In the genomic region with DNA sequence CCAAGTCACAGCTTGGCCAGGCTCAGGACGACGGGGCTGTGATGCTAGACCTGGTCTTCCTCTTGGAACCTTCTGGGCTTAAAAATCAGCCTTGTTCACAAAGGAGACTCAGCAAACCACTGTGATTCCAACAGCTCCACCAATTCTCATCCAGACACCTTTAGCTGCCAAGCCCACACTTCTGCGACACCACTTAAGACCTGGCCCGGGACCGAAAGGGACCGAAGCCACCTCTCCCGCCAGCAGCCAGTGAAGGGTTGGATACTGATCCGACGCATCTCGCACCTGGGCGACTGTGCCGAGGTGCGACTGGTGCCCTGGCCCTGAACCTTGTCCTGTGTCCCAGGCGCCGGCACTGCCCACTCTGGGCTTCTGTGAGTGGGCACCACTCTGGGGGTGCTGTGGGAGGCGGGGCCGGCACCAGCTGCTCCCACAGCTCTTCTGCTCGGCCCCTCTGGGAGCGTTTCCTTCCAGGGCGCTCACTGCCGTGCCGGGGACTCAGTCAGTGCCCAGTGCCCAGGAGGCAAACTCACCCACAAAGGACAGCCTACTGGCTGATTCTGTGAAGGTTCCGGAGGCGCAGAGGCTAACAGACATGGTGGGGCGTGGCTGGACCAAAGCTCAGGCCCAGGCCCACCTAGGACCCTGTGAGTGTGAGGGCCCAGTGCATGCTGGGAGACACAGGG, we compare ENCODE assay signal across 20 cellular contexts. TPM values are rescaled to one million over a fixed set of nuclear protein-coding genes. Genes with fewer than 3 reads are reported as not detected.
DNase-seq lines count a peak whose midpoint lies in the region; ATAC-seq and TF ChIP-seq lines count a peak whose summit lies in the region.
"Had no signal": no experiment of that assay in that cellular context is flagged by ENCODE, and none has a peak within 500 bp of the region (broad histone marks: within the 10 kb centered on the region; RNA-seq: fewer than 3 reads in every experiment).

No MANE protein-coding gene starts in this region.

- H3K4me1 Mint-ChIP-seq in H9 (no peaks in the 10 kb centered on the region), endodermal cell (no peaks in the 10 kb centered on the region), nephron (peaks cover 5% of the 10 kb centered on the region)
- no peaks in the 10 kb centered on the region for H3K4me1 Mint-ChIP-seq in stimulated activated naive B cell treated with anti-CD40 and anti-IgM and Interleukin-4, amounts not matched to agents 10 μg/mL and 1 μg/mL and 100 μg/mL, for 72 hours
- H3K4me1 Mint-ChIP-seq: CD4-positive, alpha-beta memory T cell had no signal

- no peaks in the 10 kb centered on the region for H3K79me1 ChIP-seq in H9 (ENCODE audit: insufficient read depth, low read depth, low read length, poor library complexity, severe bottlenecking)

- DNase-seq in H9 (peak; percentile 24), endodermal cell (no peak), psoas muscle (peak; percentile 7 to 39), stomach (no peak), Ammon's horn (ENCODE audit: low spot score) (no peak)
- no peak for DNase-seq in stimulated activated naive B cell treated with anti-CD40 and anti-IgM and Interleukin-4, amounts not matched to agents 10 μg/mL and 1 μg/mL and 100 μg/mL, for 72 hours
- DNase-seq: CD4-positive, alpha-beta memory T cell; DND-41; MG63; NCI-H1048; NCI-H1436; NCI-H187 treated with DMSO at 0.1 percent for 48 hours; NCI-H2227 treated with DMSO at 0.1 percent for 48 hours; NCI-H526; Peyer's patch had no signal

- no peak overlapping the region for H3K9ac ChIP-seq in H9 (ENCODE audit: extremely low read depth, insufficient read length, low read length)
- H3K9ac ChIP-seq in endodermal cell (ENCODE audit: extremely low read depth, low read length, poor library complexity, severe bottlenecking), result no peak overlapping the region

- H3K27ac ChIP-seq in H9 (ENCODE audit: insufficient read length, low read depth, low read length) (no peak overlapping the region), endodermal cell (ENCODE audit: low read depth, low read length) (peak overlapping the region; percentile 99), psoas muscle (no peak overlapping the region), stomach (no peak overlapping the region)
- H3K27ac ChIP-seq: Peyer's patch had no signal

- no peak overlapping the region for H2BK15ac ChIP-seq in H9 (ENCODE audit: low read depth, low read length)

- H2BK5ac ChIP-seq in H9 (ENCODE audit: insufficient read length, low read length), result no peak overlapping the region

- H2AK5ac ChIP-seq in H9 (ENCODE audit: insufficient read length, low read length), result no peak overlapping the region

- no peak overlapping the region for H4K91ac ChIP-seq in H9 (ENCODE audit: insufficient read length, low read depth, low read length)

- no peak for TF ChIP-seq POLR2A in stomach (IDR thresholded peaks at IDR 0.05)

- no peaks in the 10 kb centered on the region for H3K79me2 ChIP-seq in H9 (ENCODE audit: insufficient read depth, low read length)

- no peak overlapping the region for H3K4ac ChIP-seq in H9 (ENCODE audit: low read depth, low read length)

- TF ChIP-seq EP300 in stomach (IDR thresholded peaks at IDR 0.05), result no peak

- H2BK120ac ChIP-seq in H9 (ENCODE audit: low read depth, low read length, poor library complexity, severe bottlenecking), result no peak overlapping the region

- H3T11ph ChIP-seq in H9 (ENCODE audit: low read length), result no peak overlapping the region

- H3K9me3 Mint-ChIP-seq in H9 (peaks cover 0 to 5% of the 10 kb centered on the region in 2 experiments; a peak in 3 of 5 replicates), endodermal cell (no peaks in the 10 kb centered on the region), nephron (peaks cover 4% of the 10 kb centered on the region)
- H3K9me3 Mint-ChIP-seq in stimulated activated naive B cell treated with anti-CD40 and anti-IgM and Interleukin-4, amounts not matched to agents 10 μg/mL and 1 μg/mL and 100 μg/mL, for 72 hours, result no peaks in the 10 kb centered on the region
- H3K9me3 Mint-ChIP-seq: CD4-positive, alpha-beta memory T cell had no signal

- H3K27me3 Mint-ChIP-seq in H9 (ENCODE audit: low read depth) (peaks cover 15% of the 10 kb centered on the region), endodermal cell (ENCODE audit: insufficient read depth) (peaks cover 21% of the 10 kb centered on the region), nephron (ENCODE audit: low read depth) (no peaks in the 10 kb centered on the region)
- no peaks in the 10 kb centered on the region for H3K27me3 Mint-ChIP-seq in stimulated activated naive B cell treated with anti-CD40 and anti-IgM and Interleukin-4, amounts not matched to agents 10 μg/mL and 1 μg/mL and 100 μg/mL, for 72 hours
- H3K27me3 Mint-ChIP-seq: CD4-positive, alpha-beta memory T cell had no signal

- no peak overlapping the region for H2AFZ ChIP-seq in H9 (ENCODE audit: low read length)

- no peak overlapping the region for H3K23ac ChIP-seq in H9 (ENCODE audit: insufficient read length, low read depth, low read length)

- H3K4me2 ChIP-seq in H9 (ENCODE audit: insufficient read depth, insufficient read length, low read length), result no peak overlapping the region

- ATAC-seq in psoas muscle (no peak), GM18907 (IDR thresholded peaks at IDR 0.05; ENCODE audit: unreplicated experiment) (no peak)
- no peak for ATAC-seq in stimulated activated naive B cell treated with anti-CD40 and anti-IgM and Interleukin-4, amounts not matched to agents 10 μg/mL and 1 μg/mL and 100 μg/mL, for 72 hours (replicated peaks)
- ATAC-seq: GM12878 had no signal

- no peak overlapping the region for H2BK12ac ChIP-seq in H9 (ENCODE audit: insufficient read length, low read depth, low read length)

- H4K20me1 ChIP-seq in H9 (ENCODE audit: control insufficient read depth, insufficient read depth, insufficient read length), result no peaks in the 10 kb centered on the region

- H3K27me3 ChIP-seq in H9 (ENCODE audit: insufficient read depth, low read length) (no peaks in the 10 kb centered on the region), endodermal cell (ENCODE audit: control insufficient read depth, insufficient read depth, low read length, poor library complexity, severe bottlenecking) (no peaks in the 10 kb centered on the region), psoas muscle (ENCODE audit: insufficient read depth in 3 of 3, low read length in 2 of 3) (no peaks in the 10 kb centered on the region), stomach (no peaks in the 10 kb centered on the region)
- H3K27me3 ChIP-seq: MG63, Peyer's patch had no signal

- no peak overlapping the region for H2BK20ac ChIP-seq in H9 (ENCODE audit: low read depth, low read length, poor library complexity, severe bottlenecking)

- intact Hi-C loops in psoas muscle (cut with DNase I), result no loop called here
- intact Hi-C loops in stomach (cut with DNase I; ENCODE audit: low total_unique reads), result no loop called here

- no peak overlapping the region for H3K56ac ChIP-seq in H9 (ENCODE audit: insufficient read length, low read depth, low read length)

- H3K4me1 ChIP-seq in H9 (ENCODE audit: insufficient read depth, low read length) (no peaks in the 10 kb centered on the region), endodermal cell (ENCODE audit: control insufficient read depth, insufficient read depth, low read length) (no peaks in the 10 kb centered on the region), psoas muscle (no peaks in the 10 kb centered on the region), stomach (peaks cover 9 to 17% (median 13%) of the 10 kb centered on the region in 4 donors)
- H3K4me1 ChIP-seq: Caco-2, Peyer's patch had no signal

- H3K4me3 Mint-ChIP-seq in H9 (no peak overlapping the region), endodermal cell (no peak overlapping the region), nephron (no peak overlapping the region)
- H3K4me3 Mint-ChIP-seq in stimulated activated naive B cell treated with anti-CD40 and anti-IgM and Interleukin-4, amounts not matched to agents 10 μg/mL and 1 μg/mL and 100 μg/mL, for 72 hours, result no peak overlapping the region
- H3K4me3 Mint-ChIP-seq: CD4-positive, alpha-beta memory T cell had no signal

- H3K36me3 ChIP-seq in endodermal cell (ENCODE audit: control insufficient read depth, insufficient read depth, low read length), result no peaks in the 10 kb centered on the region
- H3K36me3 ChIP-seq in psoas muscle (ENCODE audit: insufficient read depth in 1 of 2, low read depth in 1 of 2), result peaks cover 0 to 17% of the 10 kb centered on the region in 2 donors
- H3K36me3 ChIP-seq in stomach, result peaks cover 0 to 39% (median 33%) of the 10 kb centered on the region in 4 donors
- H3K36me3 ChIP-seq: MG63 had no signal

- WGBS in H9 (ENCODE audit: extremely low coverage, insufficient read length, low lambda C conversion rate), result no CpG with 5 or more reads among the region's 25 CpGs
- WGBS in endodermal cell (ENCODE audit: insufficient coverage in 1 of 2, insufficient read length in 1 of 2), 2 experiments, result 92 to 93% methylated on average over 19 to 25 of the region's 25 CpGs
- 95 to 97% (median 95%) methylated on average over 25 of the region's 25 CpGs for WGBS in psoas muscle, 3 donors
- WGBS in stomach, 5 donors, result 94 to 97% (median 96%) methylated on average over 19 to 25 of the region's 25 CpGs

- H3K14ac ChIP-seq in H9 (ENCODE audit: insufficient read depth, low read length), result no peak overlapping the region; the same call in 1 of the 2 replicates

- H3K23me2 ChIP-seq in H9 (ENCODE audit: insufficient read length, low read depth, low read length, poor library complexity, severe bottlenecking), result no peaks in the 10 kb centered on the region

- TF ChIP-seq CTCF in H9 (conservative IDR thresholded peaks at IDR 0.05) (no peak), endodermal cell (conservative IDR thresholded peaks at IDR 0.05) (no peak), nephron (IDR thresholded peaks at IDR 0.05; ENCODE audit: unreplicated experiment in 3 of 3) (no peak), psoas muscle (IDR thresholded peaks at IDR 0.05) (no peak), stomach (IDR thresholded peaks at IDR 0.05) (no peak)

- H4K8ac ChIP-seq in H9 (replicated peaks; ENCODE audit: insufficient read length, low read depth, low read length), result no peak overlapping the region

- H3K27ac Mint-ChIP-seq in H9 (no peak overlapping the region; a peak in 2 of 7 replicates), endodermal cell (no peak overlapping the region), nephron (peak overlapping the region in 2 of 3 experiments; percentile 54 to 63)
- H3K27ac Mint-ChIP-seq in stimulated activated naive B cell treated with anti-CD40 and anti-IgM and Interleukin-4, amounts not matched to agents 10 μg/mL and 1 μg/mL and 100 μg/mL, for 72 hours, result no peak overlapping the region
- H3K27ac Mint-ChIP-seq: CD4-positive, alpha-beta memory T cell had no signal

- H3K9me3 ChIP-seq in H9 (ENCODE audit: control insufficient read depth, low read depth, low read length) (no peaks in the 10 kb centered on the region), endodermal cell (ENCODE audit: control insufficient read depth, low read length) (no peaks in the 10 kb centered on the region), psoas muscle (no peaks in the 10 kb centered on the region), stomach (no peaks in the 10 kb centered on the region)
- H3K9me3 ChIP-seq: Caco-2, MG63, Peyer's patch had no signal

- H3K18ac ChIP-seq in H9 (ENCODE audit: insufficient read length, low read depth, low read length), result no peak overlapping the region

- H3K4me3 ChIP-seq in endodermal cell (ENCODE audit: low read length) (no peak overlapping the region), psoas muscle (no peak overlapping the region), stomach (no peak overlapping the region)
- H3K4me3 ChIP-seq: GM12878, MG63, Peyer's patch had no signal

- H3K36me3 Mint-ChIP-seq in H9 (ENCODE audit: insufficient read depth in 1 of 3, low read depth in 3 of 3), result no peaks in the 10 kb centered on the region; a peak in 1 of 7 replicates
- no peaks in the 10 kb centered on the region for H3K36me3 Mint-ChIP-seq in endodermal cell (ENCODE audit: low read depth)
- H3K36me3 Mint-ChIP-seq in nephron (ENCODE audit: low read depth), result peaks cover 16% of the 10 kb centered on the region
- H3K36me3 Mint-ChIP-seq in stimulated activated naive B cell treated with anti-CD40 and anti-IgM and Interleukin-4, amounts not matched to agents 10 μg/mL and 1 μg/mL and 100 μg/mL, for 72 hours, result peaks cover 0 to 3% of the 10 kb centered on the region in 2 donors
- H3K36me3 Mint-ChIP-seq: CD4-positive, alpha-beta memory T cell had no signal

- H4K5ac ChIP-seq in H9 (ENCODE audit: insufficient read length, low read depth, low read length), result no peak overlapping the region

RNA-seq across cellular contexts. Expression of a gene that starts 50.9 kb away (rescaled TPM):
- 13.5 and 15.3 TPM in 2 replicates for total RNA-seq in H9 (2021)
- 10 to 100 TPM; 15.5 to 31.0 TPM for total RNA-seq in endodermal cell
- polyA plus RNA-seq in endodermal cell (2013, experiment 1 of 2), result 25.5 TPM
- polyA plus RNA-seq in endodermal cell (2013, experiment 2 of 2), result 25.1 TPM
- total RNA-seq in psoas muscle, result 10 to 100 TPM in 2 of 4 donors, 1 to 10 TPM in 2; 6.7 to 11.2 (median 9.7) TPM
- polyA plus RNA-seq in psoas muscle, result 1 to 10 TPM; 5.7 to 9.9 (median 7.2) TPM
- total RNA-seq in stomach, result 100 to 1,000 TPM in 1 of 5 donors, 10 to 100 TPM in 4; 12.9 to 105 (median 28.1) TPM
- 10 to 100 TPM; 17.4 to 27.3 (median 20.7) TPM for polyA plus RNA-seq in stomach

RNA-seq across cellular contexts. Expression of a gene that starts 51.1 kb away (rescaled TPM):
- 1.8 and 2.0 TPM in 2 replicates for total RNA-seq in H9 (2021)
- 1 to 10 TPM; 5.0 to 5.9 TPM for total RNA-seq in endodermal cell
- polyA plus RNA-seq in endodermal cell (2013, experiment 1 of 2), result 1.9 TPM
- 1.2 TPM for polyA plus RNA-seq in endodermal cell (2013, experiment 2 of 2)
- total RNA-seq in psoas muscle, result 1 to 10 TPM in 3 of 4 donors, under 1 TPM in 1; 0.62 to 5.1 (median 2.5) TPM
- 1 to 10 TPM in 1 of 3 donors, under 1 TPM in 2; 0.43 to 1.0 (median 0.83) TPM for polyA plus RNA-seq in psoas muscle
- total RNA-seq in stomach, result 10 to 100 TPM in 2 of 5 donors, 1 to 10 TPM in 3; 3.5 to 43.2 (median 8.3) TPM
- polyA plus RNA-seq in stomach, result 10 to 100 TPM; 14.4 to 20.5 (median 15.1) TPM
- total RNA-seq: GM12878, OCI-LY7 had no signal

Comparison
In these comparisons a context has a peak if more than half of its experiments do, and no peak if none do; other contexts are left out.
1. DNase-seq: peak in H9 (single experiment) and psoas muscle (2 of 2); none in endodermal cell (single experiment), stimulated activated naive B cell treated with anti-CD40 and anti-IgM and Interleukin-4, amounts not matched to agents 10 μg/mL and 1 μg/mL and 100 μg/mL, for 72 hours (single experiment), stomach (single experiment) and Ammon's horn (single experiment).
2. H3K27ac Mint-ChIP-seq: peak in nephron (2 of 3); none in H9 (0 of 3), endodermal cell (single experiment) and stimulated activated naive B cell treated with anti-CD40 and anti-IgM and Interleukin-4, amounts not matched to agents 10 μg/mL and 1 μg/mL and 100 μg/mL, for 72 hours (single experiment).